Comparison of ENCODE assay signal across 17 cellular contexts in the genomic region with DNA sequence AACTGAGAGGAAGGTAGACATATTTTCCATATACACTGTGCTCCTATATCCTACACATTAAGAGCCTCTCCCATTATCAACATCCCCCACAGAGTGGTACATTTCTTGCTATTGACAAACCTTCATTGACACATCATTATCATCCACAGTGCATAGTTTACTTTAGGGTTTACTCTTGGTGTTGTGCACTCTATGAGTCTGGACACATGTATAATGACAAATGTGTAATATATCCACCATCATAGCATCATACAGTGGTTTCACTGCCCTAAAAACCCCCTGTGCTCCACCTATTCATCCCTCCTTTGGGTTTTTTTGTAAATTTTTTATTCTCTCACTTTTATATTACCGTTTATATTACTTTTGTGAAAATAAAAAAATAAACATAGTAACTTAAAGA. TPM values are rescaled to one million over a fixed set of nuclear protein-coding genes. Genes with fewer than 3 reads are reported as not detected.
DNase-seq lines count a peak whose midpoint lies in the region; ATAC-seq and TF ChIP-seq lines count a peak whose summit lies in the region.
"Had no signal": no experiment of that assay in that cellular context is flagged by ENCODE, and none has a peak within 500 bp of the region (broad histone marks: within the 10 kb centered on the region; RNA-seq: fewer than 3 reads in every experiment).

No MANE protein-coding gene starts in this region.

- no peak overlapping the region for H4K91ac ChIP-seq in mesenchymal stem cell (ENCODE audit: low read length)

- no peak overlapping the region for H2AK5ac ChIP-seq in mesenchymal stem cell (ENCODE audit: low read length, severe bottlenecking)

- H3K4me1 ChIP-seq in KMS-11 (ENCODE audit: low read depth, poor library complexity, severe bottlenecking) (peaks cover 20% of the 10 kb centered on the region), mesenchymal stem cell (ENCODE audit: control insufficient read depth, insufficient read depth, low read depth, low read length) (no peaks in the 10 kb centered on the region)

- H3K23ac ChIP-seq in mesenchymal stem cell (ENCODE audit: low read length in 2 of 2) = no peak overlapping the region

- H3K27me3 ChIP-seq in KMS-11 (ENCODE audit: insufficient read depth, low read depth) = no peaks in the 10 kb centered on the region
- no peaks in the 10 kb centered on the region for H3K27me3 ChIP-seq in mesenchymal stem cell (ENCODE audit: control insufficient read depth in 1 of 2, insufficient read depth in 1 of 2, low read length in 2 of 2)

- H4K20me1 ChIP-seq in KMS-11 (ENCODE audit: insufficient read depth) = no peaks in the 10 kb centered on the region

- H3K79me2 ChIP-seq in KMS-11 (ENCODE audit: insufficient read depth, low read depth) = no peaks in the 10 kb centered on the region

- H3K36me3 ChIP-seq in KMS-11 (ENCODE audit: insufficient read depth) (no peaks in the 10 kb centered on the region), mesenchymal stem cell (ENCODE audit: control insufficient read depth in 1 of 2, insufficient read depth in 2 of 2, low read depth in 1 of 2, low read length in 2 of 2) (no peaks in the 10 kb centered on the region)

- no peak overlapping the region for H4K8ac ChIP-seq in mesenchymal stem cell (ENCODE audit: low read length)

- H2BK5ac ChIP-seq in mesenchymal stem cell (ENCODE audit: low read depth, low read length, poor library complexity, severe bottlenecking) = no peak overlapping the region

- H3K27ac ChIP-seq in KMS-11 (peak overlapping the region; percentile 40; the same call in 1 of the 2 replicates), coronary artery (no peak overlapping the region), mesenchymal stem cell (ENCODE audit: low read length, poor library complexity, severe bottlenecking) (no peak overlapping the region)
- H3K27ac ChIP-seq: VCaP had no signal

- WGBS in mesenchymal stem cell = no CpG with 5 or more reads among the region's 1 CpG

- no peaks in the 10 kb centered on the region for H3K79me1 ChIP-seq in mesenchymal stem cell (replicated peaks; ENCODE audit: low read length, poor library complexity, severe bottlenecking)

- no peak overlapping the region for H3K9ac ChIP-seq in KMS-11
- no peak overlapping the region for H3K9ac ChIP-seq in mesenchymal stem cell (ENCODE audit: low read length)

- H2AFZ ChIP-seq in KMS-11 (ENCODE audit: low read depth) = no peak overlapping the region
- no peak overlapping the region for H2AFZ ChIP-seq in mesenchymal stem cell (ENCODE audit: low read depth, low read length)

- H2BK15ac ChIP-seq in mesenchymal stem cell (ENCODE audit: low read depth, poor library complexity, severe bottlenecking) = no peak overlapping the region

- H3K18ac ChIP-seq in mesenchymal stem cell (ENCODE audit: low read depth in 1 of 2, low read length in 2 of 2) = no peak overlapping the region

- no peak overlapping the region for H3K4ac ChIP-seq in mesenchymal stem cell (ENCODE audit: low read depth in 1 of 2, low read length in 2 of 2)

- no peaks in the 10 kb centered on the region for H3K9me3 ChIP-seq in mesenchymal stem cell (ENCODE audit: control insufficient read depth, low read length)

- ATAC-seq in GM18867 (IDR thresholded peaks at IDR 0.05; ENCODE audit: unreplicated experiment) = peak; percentile 34
- peak; percentile 24 for ATAC-seq in HG02798 (IDR thresholded peaks at IDR 0.05; ENCODE audit: poor library complexity, unreplicated experiment)
- ATAC-seq: activated CD8-positive, alpha-beta T cell treated with anti-CD3 and anti-CD28 coated beads, Interleukin-2, amount 10 ng/mL, durations not matched to agents 7 days and 5 days; right cardiac atrium; Right ventricle myocardium inferior had no signal

- H2BK12ac ChIP-seq in mesenchymal stem cell (ENCODE audit: low read length in 2 of 2) = no peak overlapping the region

- TF ChIP-seq CTCF in KMS-11 (conservative IDR thresholded peaks at IDR 0.05; ENCODE audit: low read depth, low read length) (no peak), coronary artery (IDR thresholded peaks at IDR 0.05) (no peak)

- DNase-seq in COR-L47 (lab: John Stamatoyannopoulos, UW) (peak; percentile 50), pons (ENCODE audit: low spot score) (no peak), coronary artery (ENCODE audit: low spot score) (no peak), NCI-H1105 treated with DMSO at 0.1 percent for 48 hours (lab: John Stamatoyannopoulos, UW) (no peak), mesenchymal stem cell (no peak)
- DNase-seq: activated CD8-positive, alpha-beta T cell treated with anti-CD3 and anti-CD28 coated beads, Interleukin-2, amount 10 ng/mL, durations not matched to agents 7 days and 5 days; CD4-positive, CD25-positive, alpha-beta regulatory T cell; endodermal cell; hippocampal formation; NCI-H2171; right cardiac atrium had no signal

- H3K14ac ChIP-seq in mesenchymal stem cell (ENCODE audit: low read length in 2 of 2) = no peak overlapping the region

- H3K4me2 ChIP-seq in KMS-11 (peak overlapping the region; percentile 31; the same call in 1 of the 2 replicates), mesenchymal stem cell (ENCODE audit: low read length, poor library complexity, severe bottlenecking) (no peak overlapping the region)

- H3K4me3 ChIP-seq in KMS-11 (IDR thresholded peaks at IDR 0.05; ENCODE audit: insufficient read depth, low read depth, low read length) (no peak overlapping the region), coronary artery (no peak overlapping the region), mesenchymal stem cell (ENCODE audit: insufficient read depth in 1 of 2, low read depth in 1 of 2, low read length in 2 of 2) (no peak overlapping the region)

- H2BK120ac ChIP-seq in mesenchymal stem cell (ENCODE audit: low read depth, low read length) = no peak overlapping the region

RNA-seq across cellular contexts. Expression of a gene that starts 22.2 kb away (rescaled TPM):
- polyA plus RNA-seq in mesenchymal stem cell (2013, experiment 1 of 2) = not detected
- not detected for polyA plus RNA-seq in mesenchymal stem cell (2013, experiment 2 of 2)
- polyA plus RNA-seq: CD4-positive, CD25-positive, alpha-beta regulatory T cell; HepG2 had no signal
